ENCODE assay signal across 15 cellular contexts in genomic region chr5:9332026-9332425, GRCh38.
A peak's percentile ranks its signal among the peaks of the same experiment; 100 is the strongest.
DNase-seq lines count a peak whose midpoint lies in the region; ATAC-seq and TF ChIP-seq lines count a peak whose summit lies in the region.
"Had no signal": no experiment of that assay in that cellular context is flagged by ENCODE, and none has a peak within 500 bp of the region (broad histone marks: within the 10 kb centered on the region; RNA-seq: fewer than 3 reads in every experiment).

No MANE protein-coding gene starts in this region.

- H3K27me3 ChIP-seq in neuronal stem cell (ENCODE audit: control insufficient read depth in 3 of 3, insufficient read depth in 3 of 3, low read depth in 1 of 3, low read length in 3 of 3) (no peaks in the 10 kb centered on the region), upper lobe of right lung (no peaks in the 10 kb centered on the region), Peyer's patch (no peaks in the 10 kb centered on the region)
- H3K27me3 ChIP-seq: BLaER1 treated with 17β-estradiol and CSF1 and Interleukin-3, amounts not matched to agents 10 nM and 100 nM had no signal

- H4K91ac ChIP-seq in neuronal stem cell (ENCODE audit: low read depth, low read length, poor library complexity): no peak overlapping the region

- H2BK12ac ChIP-seq in neuronal stem cell (ENCODE audit: low read length): no peak overlapping the region

- H3K27ac ChIP-seq in neuronal stem cell (replicated peaks; ENCODE audit: low read length): no peak overlapping the region
- no peak overlapping the region for H3K27ac ChIP-seq in upper lobe of right lung
- H3K27ac ChIP-seq in Peyer's patch: no peak overlapping the region
- H3K27ac ChIP-seq: BLaER1 treated with 17β-estradiol and CSF1 and Interleukin-3, amounts not matched to agents 10 nM and 100 nM; GM23248; HL-60 had no signal

- H3K36me3 ChIP-seq in neuronal stem cell (replicated peaks in 1 of 2; ENCODE audit: control insufficient read depth in 2 of 2, insufficient read depth in 2 of 2, low read length in 2 of 2) (peaks cover 0 to 13% of the 10 kb centered on the region in 2 donors), upper lobe of right lung (no peaks in the 10 kb centered on the region), Peyer's patch (peaks cover 0 to 5% (median 0%) of the 10 kb centered on the region in 3 donors)
- H3K36me3 ChIP-seq: BLaER1 treated with 17β-estradiol and CSF1 and Interleukin-3, amounts not matched to agents 10 nM and 100 nM had no signal

- TF ChIP-seq POLR2A in Peyer's patch (IDR thresholded peaks at IDR 0.05): no peak

- H3K14ac ChIP-seq in neuronal stem cell (ENCODE audit: low read length): no peak overlapping the region

- DNase-seq in Right ventricle myocardium inferior (ENCODE audit: missing footprints) (peak; percentile 49), Right ventricle myocardium superior (no peak), neuronal stem cell (ENCODE audit: low spot score) (no peak), upper lobe of right lung (no peak), NCI-H82 treated with DMSO at 0.1 percent for 48 hours (lab: John Stamatoyannopoulos, UW; ENCODE audit: unreplicated experiment) (no peak), Peyer's patch (no peak), NCI-H2107 (lab: John Stamatoyannopoulos, UW) (no peak)
- DNase-seq: 8988T; CD4-positive, CD25-positive, alpha-beta regulatory T cell; DMS53; GF-D8; GM23248; H7 had no signal

- no peak overlapping the region for H3K4me2 ChIP-seq in neuronal stem cell (ENCODE audit: insufficient read depth, low read length, poor library complexity, severe bottlenecking)
- H3K4me2 ChIP-seq: BLaER1 treated with 17β-estradiol and CSF1 and Interleukin-3, amounts not matched to agents 10 nM and 100 nM had no signal

- ATAC-seq in Right ventricle myocardium inferior (no peak), Right ventricle myocardium superior (ENCODE audit: poor library complexity) (no peak), upper lobe of right lung (peak; percentile 9)

- no peak overlapping the region for H2AFZ ChIP-seq in neuronal stem cell (ENCODE audit: low read length)
- H2AFZ ChIP-seq: GM23248 had no signal

- H2BK120ac ChIP-seq in neuronal stem cell (ENCODE audit: low read depth, low read length): no peak overlapping the region

- peak overlapping the region; percentile 4 for H3K23ac ChIP-seq in neuronal stem cell (ENCODE audit: low read depth, low read length, poor library complexity)

- peak overlapping the region in 1 of 2 donors; percentile 3 for H3K4me3 ChIP-seq in neuronal stem cell (ENCODE audit: low read length in 2 of 2)
- no peak overlapping the region for H3K4me3 ChIP-seq in upper lobe of right lung
- no peak overlapping the region for H3K4me3 ChIP-seq in Peyer's patch
- H3K4me3 ChIP-seq: BLaER1 treated with 17β-estradiol and CSF1 and Interleukin-3, amounts not matched to agents 10 nM and 100 nM; GM23248 had no signal

- H3K18ac ChIP-seq in neuronal stem cell (ENCODE audit: low read length): no peak overlapping the region

- intact Hi-C loops in Right ventricle myocardium inferior (cut with DNase I): no loop called here
- intact Hi-C loops in Right ventricle myocardium superior (cut with DNase I): no loop called here
- intact Hi-C loops in upper lobe of right lung (cut with DNase I): no loop called here

- no CpG with 5 or more reads among the region's 4 CpGs for WGBS in neuronal stem cell (ENCODE audit: extremely low coverage in 2 of 2, insufficient read length in 2 of 2, insufficient replicate concordance in 1 of 2), 2 donors

- H2BK15ac ChIP-seq in neuronal stem cell (ENCODE audit: low read length): no peak overlapping the region

- H3K4me1 ChIP-seq in neuronal stem cell (ENCODE audit: control insufficient read depth in 2 of 2, insufficient read depth in 1 of 2, low read depth in 1 of 2, low read length in 2 of 2) (peaks cover 0 to 2% of the 10 kb centered on the region in 2 donors), upper lobe of right lung (no peaks in the 10 kb centered on the region), Peyer's patch (no peaks in the 10 kb centered on the region)
- H3K4me1 ChIP-seq: BLaER1 treated with 17β-estradiol and CSF1 and Interleukin-3, amounts not matched to agents 10 nM and 100 nM had no signal

- no peaks in the 10 kb centered on the region for H3K79me1 ChIP-seq in neuronal stem cell (ENCODE audit: low read depth, low read length)

- no peak overlapping the region for H3K9ac ChIP-seq in neuronal stem cell (ENCODE audit: low read depth, low read length, poor library complexity)
- H3K9ac ChIP-seq: BLaER1 treated with 17β-estradiol and CSF1 and Interleukin-3, amounts not matched to agents 10 nM and 100 nM; GM23248 had no signal

- TF ChIP-seq CTCF in upper lobe of right lung (IDR thresholded peaks at IDR 0.05) (no peak), Peyer's patch (IDR thresholded peaks at IDR 0.05) (no peak)

- no peak overlapping the region for H2BK5ac ChIP-seq in neuronal stem cell (ENCODE audit: low read length)

- no peak overlapping the region for H3K4ac ChIP-seq in neuronal stem cell (ENCODE audit: low read length)

- no peak overlapping the region for H2AK5ac ChIP-seq in neuronal stem cell (ENCODE audit: low read depth, low read length)

- peaks cover 0 to 4% of the 10 kb centered on the region in 2 donors for H3K9me3 ChIP-seq in neuronal stem cell (replicated peaks in 1 of 2; ENCODE audit: control insufficient read depth in 2 of 2, insufficient read depth in 1 of 2, low read depth in 1 of 2, low read length in 2 of 2)
- H3K9me3 ChIP-seq in upper lobe of right lung: no peaks in the 10 kb centered on the region
- H3K9me3 ChIP-seq in Peyer's patch: no peaks in the 10 kb centered on the region
- H3K9me3 ChIP-seq: BLaER1 treated with 17β-estradiol and CSF1 and Interleukin-3, amounts not matched to agents 10 nM and 100 nM had no signal

- peak overlapping the region; percentile 92 for H4K8ac ChIP-seq in neuronal stem cell (ENCODE audit: low read depth, low read length)
